24 cellular contexts compared by ENCODE assay signal in genomic region chr15:95280711-95281110, GRCh38.
"Had no signal": no experiment of that assay in that cellular context is flagged by ENCODE, and none has a peak within 500 bp of the region (broad histone marks: within the 10 kb centered on the region; RNA-seq: fewer than 3 reads in every experiment).

No MANE protein-coding gene starts in this region.

- DNase-seq: activated CD4-positive, alpha-beta T cell treated with anti-CD3 and anti-CD28 coated beads, Interleukin-2, amount 10 ng/mL, durations not matched to agents 24 days and 14 days; activated CD4-positive, alpha-beta T cell treated with anti-CD3 and anti-CD28 coated beads, Interleukin-2, amount 50 U/mL, for 48 hours; activated CD4-positive, CD25-positive, alpha-beta regulatory T cell treated with anti-CD3 and anti-CD28 coated beads, Interleukin-2, amount 50 U/mL, for 72 hours; activated CD8-positive, alpha-beta memory T cell treated with anti-CD3 and anti-CD28 coated beads, Interleukin-2, amount 10 ng/mL, durations not matched to agents 7 days and 5 days; activated effector memory CD4-positive, alpha-beta T cell treated with Interleukin-2 at 50 U/mL for 16 hours; activated naive CD4-positive, alpha-beta T cell; activated naive CD8-positive, alpha-beta T cell treated with anti-CD3 and anti-CD28 coated beads, Interleukin-2, amount 50 U/mL, for 24 hours; activated T-cell treated with anti-CD3 and anti-CD28 coated beads, Interleukin-2, amount 50 U/mL, for 24 hours; amygdala; central memory CD4-positive, alpha-beta T cell; Karpas-422; NCI-H1092; NCI-H1417 treated with DMSO at 0.1 percent for 48 hours; NCI-H1694; NCI-H2029; NCI-H2107; NCI-H2171 treated with DMSO at 0.1 percent for 48 hours; NCI-H526; NCI-H774; SIG-M5; T-helper 17 cell; T-helper 9 cell had no signal

- ATAC-seq: activated CD8-positive, alpha-beta memory T cell treated with anti-CD3 and anti-CD28 coated beads, Interleukin-2, amount 10 ng/mL, durations not matched to agents 7 days and 5 days; activated naive CD4-positive, alpha-beta T cell treated with anti-CD3 and anti-CD28 coated beads, Interleukin-2, amount 50 U/mL, for 72 hours; activated naive CD8-positive, alpha-beta T cell treated with anti-CD3 and anti-CD28 coated beads, Interleukin-2, amount 50 U/mL, for 24 hours; T-helper 17 cell; WTC11 had no signal
